ENCODE assay signal across 1 cellular context in the genomic region with DNA sequence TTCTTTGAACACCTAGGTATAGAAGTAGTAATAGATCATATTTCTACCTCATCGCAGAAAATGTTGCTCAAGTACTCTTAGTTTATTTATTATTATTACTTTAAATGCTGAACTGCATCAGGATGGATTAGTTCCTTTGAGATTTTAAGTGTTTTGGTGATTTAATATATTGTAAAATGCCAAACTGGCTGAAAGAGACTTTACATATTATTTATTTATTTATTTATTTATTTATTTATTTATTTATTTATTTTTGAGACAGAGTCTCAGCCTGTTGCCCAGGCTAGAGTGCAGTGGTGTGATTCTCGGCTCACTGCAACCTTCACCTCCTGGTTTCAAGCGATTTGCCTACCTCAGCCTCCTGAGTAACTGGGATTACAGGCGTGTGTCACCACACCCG.
TF ChIP-seq lines count a peak whose summit lies in the region.

No MANE protein-coding gene starts in this region.

TF ChIP-seq in HEK293, 187 proteins besides CTCF, POLR2A, EP300 and RAD21 (continued from another document and continues in another):
- TF ChIP-seq, protein P1, sequence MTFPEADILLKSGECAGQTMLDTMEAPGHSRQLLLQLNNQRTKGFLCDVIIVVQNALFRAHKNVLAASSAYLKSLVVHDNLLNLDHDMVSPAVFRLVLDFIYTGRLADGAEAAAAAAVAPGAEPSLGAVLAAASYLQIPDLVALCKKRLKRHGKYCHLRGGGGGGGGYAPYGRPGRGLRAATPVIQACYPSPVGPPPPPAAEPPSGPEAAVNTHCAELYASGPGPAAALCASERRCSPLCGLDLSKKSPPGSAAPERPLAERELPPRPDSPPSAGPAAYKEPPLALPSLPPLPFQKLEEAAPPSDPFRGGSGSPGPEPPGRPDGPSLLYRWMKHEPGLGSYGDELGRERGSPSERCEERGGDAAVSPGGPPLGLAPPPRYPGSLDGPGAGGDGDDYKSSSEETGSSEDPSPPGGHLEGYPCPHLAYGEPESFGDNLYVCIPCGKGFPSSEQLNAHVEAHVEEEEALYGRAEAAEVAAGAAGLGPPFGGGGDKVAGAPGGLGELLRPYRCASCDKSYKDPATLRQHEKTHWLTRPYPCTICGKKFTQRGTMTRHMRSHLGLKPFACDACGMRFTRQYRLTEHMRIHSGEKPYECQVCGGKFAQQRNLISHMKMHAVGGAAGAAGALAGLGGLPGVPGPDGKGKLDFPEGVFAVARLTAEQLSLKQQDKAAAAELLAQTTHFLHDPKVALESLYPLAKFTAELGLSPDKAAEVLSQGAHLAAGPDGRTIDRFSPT (tag by site-specific recombination; IDR thresholded peaks at IDR 0.05): no peak
- TF ChIP-seq ZNF354C (tag by site-specific recombination; IDR thresholded peaks at IDR 0.05; ENCODE audit: borderline replicate concordance, low read depth) (peak; percentile 74; the same call in 1 of the 2 replicates), ZNF404 (tag by site-specific recombination; IDR thresholded peaks at IDR 0.05) (0 out of 2 replicates have a peak, but pooled peaks have one; percentile 53), ZNF571 (tag by site-specific recombination; IDR thresholded peaks at IDR 0.05) (no peak), ZNF223 (tag by site-specific recombination; IDR thresholded peaks at IDR 0.05) (no peak), ZNF10 (tag by site-specific recombination; IDR thresholded peaks at IDR 0.05) (no peak), SCRT2 (tag by site-specific recombination; IDR thresholded peaks at IDR 0.05) (no peak), ZFP41 (tag by site-specific recombination; IDR thresholded peaks at IDR 0.05; ENCODE audit: borderline replicate concordance) (no peak), ZNF274 (IDR thresholded peaks at IDR 0.05; ENCODE audit: low read length) (no peak), ZNF274 (tag by site-specific recombination; IDR thresholded peaks at IDR 0.05; ENCODE audit: borderline replicate concordance) (no peak), ZNF629 (tag by site-specific recombination; IDR thresholded peaks at IDR 0.05) (peak; percentile 71), ZXDB (tag by site-specific recombination; IDR thresholded peaks at IDR 0.05) (peak; percentile 85), KLF8 (tag by site-specific recombination; IDR thresholded peaks at IDR 0.05) (no peak), ZNF600 (tag by site-specific recombination; IDR thresholded peaks at IDR 0.05) (no peak), ZNF529 (tag by site-specific recombination; IDR thresholded peaks at IDR 0.05; ENCODE audit: insufficient replicate concordance) (peak; percentile 71), ZNF341 (tag by site-specific recombination; IDR thresholded peaks at IDR 0.05; ENCODE audit: low read depth) (peak; percentile 35; the same call in 1 of the 2 replicates), ZBTB21 (tag by site-specific recombination; IDR thresholded peaks at IDR 0.05) (peak; percentile 42; the same call in 1 of the 2 replicates), ZNF433 (tag by site-specific recombination; IDR thresholded peaks at IDR 0.05; ENCODE audit: low read depth) (peak; percentile 86), YY1 (tag by site-specific recombination; IDR thresholded peaks at IDR 0.05) (no peak), ZNF514 (tag by site-specific recombination; IDR thresholded peaks at IDR 0.05) (0 out of 2 replicates have a peak, but pooled peaks have one; percentile 33), ZNF16 (tag by site-specific recombination; IDR thresholded peaks at IDR 0.05; ENCODE audit: low read depth) (no peak), TRIM28 (IDR thresholded peaks at IDR 0.05; ENCODE audit: borderline replicate concordance, low read length) (no peak), ZBTB7A (tag by site-specific recombination; IDR thresholded peaks at IDR 0.05; ENCODE audit: low read depth) (no peak), ZNF398 (tag by site-specific recombination; IDR thresholded peaks at IDR 0.05) (no peak), SP2 (tag by site-specific recombination; IDR thresholded peaks at IDR 0.05) (no peak), RBAK (tag by site-specific recombination; IDR thresholded peaks at IDR 0.05) (no peak), AEBP2 (tag by site-specific recombination; IDR thresholded peaks at IDR 0.05; ENCODE audit: borderline replicate concordance) (peak; percentile 93), ZNF114 (tag by site-specific recombination; IDR thresholded peaks at IDR 0.05) (no peak), ZNF24 (tag by site-specific recombination; IDR thresholded peaks at IDR 0.05) (0 out of 2 replicates have a peak, but pooled peaks have one; percentile 22), ZNF76 (tag by site-specific recombination; IDR thresholded peaks at IDR 0.05; ENCODE audit: borderline replicate concordance, low read depth) (no peak), HOXC10 (CRISPR knock-in tag; IDR thresholded peaks at IDR 0.05) (no peak), ZBTB49 (tag by site-specific recombination; IDR thresholded peaks at IDR 0.05; ENCODE audit: low read depth) (no peak), ZNF704 (tag by site-specific recombination; IDR thresholded peaks at IDR 0.05) (no peak), ZNF214 (tag by site-specific recombination; IDR thresholded peaks at IDR 0.05; ENCODE audit: borderline replicate concordance) (no peak; the same call in 1 of the 2 replicates), ZNF37A (tag by site-specific recombination; IDR thresholded peaks at IDR 0.05) (no peak), ZNF202 (tag by site-specific recombination; IDR thresholded peaks at IDR 0.05; ENCODE audit: borderline replicate concordance) (peak; percentile 89; the same call in 1 of the 2 replicates), ZNF112 (tag by site-specific recombination; IDR thresholded peaks at IDR 0.05) (no peak), ZBTB10 (tag by site-specific recombination; IDR thresholded peaks at IDR 0.05) (no peak), ZNF366 (tag by site-specific recombination; conservative IDR thresholded peaks at IDR 0.05) (0 out of 2 replicates have a peak, but pooled peaks have one; percentile 25), ZNF23 (tag by site-specific recombination; IDR thresholded peaks at IDR 0.05; ENCODE audit: borderline replicate concordance) (no peak), ZNF843 (tag by site-specific recombination; IDR thresholded peaks at IDR 0.05) (no peak), GLIS2 (tag by site-specific recombination; IDR thresholded peaks at IDR 0.05) (no peak), EGR2 (tag by site-specific recombination; IDR thresholded peaks at IDR 0.05; ENCODE audit: low read depth) (no peak), ZNF174 (tag by site-specific recombination; IDR thresholded peaks at IDR 0.05) (no peak), KLF16 (tag by site-specific recombination; IDR thresholded peaks at IDR 0.05) (no peak), HOXA7 (CRISPR knock-in tag; IDR thresholded peaks at IDR 0.05; ENCODE audit: borderline replicate concordance) (no peak), ZNF302 (tag by site-specific recombination; IDR thresholded peaks at IDR 0.05; ENCODE audit: low read depth) (no peak), ZNF624 (tag by site-specific recombination; IDR thresholded peaks at IDR 0.05) (no peak)
- TF ChIP-seq, protein P2, sequence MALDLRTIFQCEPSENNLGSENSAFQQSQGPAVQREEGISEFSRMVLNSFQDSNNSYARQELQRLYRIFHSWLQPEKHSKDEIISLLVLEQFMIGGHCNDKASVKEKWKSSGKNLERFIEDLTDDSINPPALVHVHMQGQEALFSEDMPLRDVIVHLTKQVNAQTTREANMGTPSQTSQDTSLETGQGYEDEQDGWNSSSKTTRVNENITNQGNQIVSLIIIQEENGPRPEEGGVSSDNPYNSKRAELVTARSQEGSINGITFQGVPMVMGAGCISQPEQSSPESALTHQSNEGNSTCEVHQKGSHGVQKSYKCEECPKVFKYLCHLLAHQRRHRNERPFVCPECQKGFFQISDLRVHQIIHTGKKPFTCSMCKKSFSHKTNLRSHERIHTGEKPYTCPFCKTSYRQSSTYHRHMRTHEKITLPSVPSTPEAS (tag by site-specific recombination; IDR thresholded peaks at IDR 0.05): no peak
- TF ChIP-seq, protein P3, sequence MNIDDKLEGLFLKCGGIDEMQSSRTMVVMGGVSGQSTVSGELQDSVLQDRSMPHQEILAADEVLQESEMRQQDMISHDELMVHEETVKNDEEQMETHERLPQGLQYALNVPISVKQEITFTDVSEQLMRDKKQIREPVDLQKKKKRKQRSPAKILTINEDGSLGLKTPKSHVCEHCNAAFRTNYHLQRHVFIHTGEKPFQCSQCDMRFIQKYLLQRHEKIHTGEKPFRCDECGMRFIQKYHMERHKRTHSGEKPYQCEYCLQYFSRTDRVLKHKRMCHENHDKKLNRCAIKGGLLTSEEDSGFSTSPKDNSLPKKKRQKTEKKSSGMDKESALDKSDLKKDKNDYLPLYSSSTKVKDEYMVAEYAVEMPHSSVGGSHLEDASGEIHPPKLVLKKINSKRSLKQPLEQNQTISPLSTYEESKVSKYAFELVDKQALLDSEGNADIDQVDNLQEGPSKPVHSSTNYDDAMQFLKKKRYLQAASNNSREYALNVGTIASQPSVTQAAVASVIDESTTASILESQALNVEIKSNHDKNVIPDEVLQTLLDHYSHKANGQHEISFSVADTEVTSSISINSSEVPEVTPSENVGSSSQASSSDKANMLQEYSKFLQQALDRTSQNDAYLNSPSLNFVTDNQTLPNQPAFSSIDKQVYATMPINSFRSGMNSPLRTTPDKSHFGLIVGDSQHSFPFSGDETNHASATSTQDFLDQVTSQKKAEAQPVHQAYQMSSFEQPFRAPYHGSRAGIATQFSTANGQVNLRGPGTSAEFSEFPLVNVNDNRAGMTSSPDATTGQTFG (tag by site-specific recombination; IDR thresholded peaks at IDR 0.05; ENCODE audit: borderline replicate concordance): no peak
